Comparison of ENCODE assay signal across 9 cellular contexts in genomic region chr20:62406635-62407176, GRCh38. TPM values are rescaled to one million over a fixed set of nuclear protein-coding genes. Genes with fewer than 3 reads are reported as not detected.
DNase-seq lines count a peak whose midpoint lies in the region; TF ChIP-seq lines count a peak whose summit lies in the region.
"Had no signal": no experiment of that assay in that cellular context is flagged by ENCODE, and none has a peak within 500 bp of the region (broad histone marks: within the 10 kb centered on the region; RNA-seq: fewer than 3 reads in every experiment).

No MANE protein-coding gene starts in this region.

- H3K27me3 ChIP-seq in Loucy (ENCODE audit: insufficient read depth, low read length, poor library complexity, severe bottlenecking) (no peaks in the 10 kb centered on the region), parathyroid adenoma (ENCODE audit: control insufficient read depth, insufficient read depth, low read length) (no peaks in the 10 kb centered on the region)

- peak overlapping the region; percentile 87 for H3K4me3 ChIP-seq in Loucy (ENCODE audit: low read length, poor library complexity, severe bottlenecking)
- H3K4me3 ChIP-seq in parathyroid adenoma (ENCODE audit: low read depth, low read length), result peak overlapping the region; percentile 62

- H3K27ac ChIP-seq in parathyroid adenoma, result no peak overlapping the region

- DNase-seq in DMS53 (lab: John Stamatoyannopoulos, UW), result peak; percentile 40
- DNase-seq in DMS53 treated with DMSO at 0.1 percent for 48 hours (lab: John Stamatoyannopoulos, UW; ENCODE audit: unreplicated experiment), result no peak
- DNase-seq in endothelial cell (ENCODE audit: low spot score), result no peak
- no peak for DNase-seq in activated effector memory CD4-positive, alpha-beta T cell treated with Interleukin-2 at 50 U/mL for 16 hours
- no peak for DNase-seq in NCI-H187 (lab: John Stamatoyannopoulos, UW)
- DNase-seq in NCI-H1092 (lab: John Stamatoyannopoulos, UW), result no peak

- H3F3A ChIP-seq in Loucy (ENCODE audit: low read depth), result no peaks in the 10 kb centered on the region

- H3K27me3 Mint-ChIP-seq in endothelial cell (ENCODE audit: unreplicated experiment), result peaks cover 8% of the 10 kb centered on the region

- H3K9ac ChIP-seq in Loucy (ENCODE audit: low read depth, low read length, poor library complexity, severe bottlenecking) (peak overlapping the region; percentile 83), parathyroid adenoma (no peak overlapping the region)

- no peak for TF ChIP-seq CTCF in Loucy (conservative IDR thresholded peaks at IDR 0.05; ENCODE audit: low read length)
- TF ChIP-seq CTCF in endothelial cell (IDR thresholded peaks at IDR 0.05; ENCODE audit: unreplicated experiment), result no peak
- TF ChIP-seq CTCF in parathyroid adenoma (IDR thresholded peaks at IDR 0.05), result no peak

- no peaks in the 10 kb centered on the region for H3K9me2 ChIP-seq in Loucy (replicated peaks; ENCODE audit: low read depth, low read length)

- H3K4me2 ChIP-seq in Loucy (ENCODE audit: low read depth, low read length, poor library complexity, severe bottlenecking) (peak overlapping the region; percentile 85), parathyroid adenoma (ENCODE audit: low read length) (peak overlapping the region; percentile 92)

- H3K9me3 ChIP-seq in Loucy (ENCODE audit: insufficient read depth, low read depth, low read length), result no peaks in the 10 kb centered on the region
- H3K9me3 ChIP-seq in parathyroid adenoma (ENCODE audit: control insufficient read depth, low read length), result no peaks in the 10 kb centered on the region

- H2AFZ ChIP-seq in Loucy (ENCODE audit: low read length), result no peak overlapping the region
- no peak overlapping the region for H2AFZ ChIP-seq in parathyroid adenoma

- no peaks in the 10 kb centered on the region for H3K9me3 Mint-ChIP-seq in endothelial cell (ENCODE audit: unreplicated experiment)

- H3K36me3 ChIP-seq in Loucy (ENCODE audit: insufficient read depth, low read length) (no peaks in the 10 kb centered on the region), parathyroid adenoma (ENCODE audit: control insufficient read depth, insufficient read depth, low read length) (no peaks in the 10 kb centered on the region)

- H3K79me2 ChIP-seq in Loucy (ENCODE audit: insufficient read depth, low read length) (peaks cover 28% of the 10 kb centered on the region), parathyroid adenoma (no peaks in the 10 kb centered on the region)

- H3K4me1 Mint-ChIP-seq in endothelial cell (ENCODE audit: unreplicated experiment), result peaks cover 6% of the 10 kb centered on the region

- H3K27ac Mint-ChIP-seq in endothelial cell (ENCODE audit: unreplicated experiment), result no peak overlapping the region

- H3K4me1 ChIP-seq in Loucy (ENCODE audit: insufficient read depth, low read length, poor library complexity, severe bottlenecking) (peaks cover 35% of the 10 kb centered on the region), parathyroid adenoma (peaks cover 22% of the 10 kb centered on the region)

- H3K4me3 Mint-ChIP-seq in endothelial cell (ENCODE audit: unreplicated experiment), result peak overlapping the region; percentile 59

- H4K20me1 ChIP-seq in Loucy (ENCODE audit: insufficient read depth, low read length, poor library complexity, severe bottlenecking), result peaks cover 11% of the 10 kb centered on the region

- H3K36me3 Mint-ChIP-seq in endothelial cell (ENCODE audit: low read depth, unreplicated experiment), result no peaks in the 10 kb centered on the region

RNA-seq across cellular contexts. Expression of gene CABLES2, which starts 0.4 kb away (rescaled TPM):
- 9.3 TPM for total RNA-seq in endothelial cell (ENCODE audit: unreplicated experiment)

RNA-seq across cellular contexts. Expression of gene RPS21, which starts 19.8 kb away (rescaled TPM):
- 1,710 TPM for total RNA-seq in endothelial cell (ENCODE audit: unreplicated experiment)

RNA-seq across cellular contexts. Expression of gene RBBP8NL, which starts 20.6 kb away (rescaled TPM):
- total RNA-seq in endothelial cell (ENCODE audit: unreplicated experiment), result 0.10 TPM
- total RNA-seq: subcutaneous adipose tissue had no signal

RNA-seq across cellular contexts. Expression of gene LAMA5, which starts 39.6 kb away (rescaled TPM):
- 34.5 TPM for total RNA-seq in endothelial cell (ENCODE audit: unreplicated experiment)
